Comparison of ENCODE assay signal across 33 cellular contexts in the genomic region with DNA sequence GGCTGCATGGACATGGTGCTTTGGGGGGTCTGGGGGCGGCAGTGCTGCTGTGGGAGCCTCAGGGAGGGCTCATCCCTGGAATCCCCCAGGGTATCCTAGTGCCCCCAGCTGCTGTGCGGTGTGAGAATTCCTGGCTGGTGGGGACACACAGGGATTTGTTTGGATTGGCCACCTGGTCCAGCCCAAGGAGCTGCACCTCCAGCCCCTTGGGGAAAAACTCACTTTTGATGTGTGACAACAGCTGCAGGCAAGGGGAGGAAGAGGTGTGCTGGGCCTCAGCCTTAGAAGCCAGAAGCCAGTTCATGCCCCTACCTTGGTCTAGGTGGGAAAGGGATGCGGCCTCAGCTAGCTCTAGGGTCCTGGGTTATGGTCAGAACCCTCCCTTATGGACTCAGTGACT. TPM values are rescaled to one million over a fixed set of nuclear protein-coding genes. Genes with fewer than 3 reads are reported as not detected.
"Had no signal": no experiment of that assay in that cellular context is flagged by ENCODE, and none has a peak within 500 bp of the region (broad histone marks: within the 10 kb centered on the region; RNA-seq: fewer than 3 reads in every experiment).

No MANE protein-coding gene starts in this region.

- H3K27ac ChIP-seq: ovary, parathyroid adenoma, psoas muscle, right lobe of liver, skin epidermis, spleen, stomach, thoracic aorta, thyroid gland, tibial nerve, upper lobe of left lung, vagina had no signal

- H3K4me3 Mint-ChIP-seq: naive thymus-derived CD8-positive, alpha-beta T cell; natural killer cell treated with Interleukin-12 subunit alpha and Interleukin-12 subunit beta and Interleukin-15 and Interleukin-18, amount 100 ng/mL, for 72 hours; nephron progenitor cell; neural crest cell; stimulated activated naive B cell treated with anti-CD40 and anti-IgM and Interleukin-4, amounts not matched to agents 10 μg/mL and 1 μg/mL and 100 μg/mL, for 72 hours; stimulated activated naive CD8-positive, alpha-beta T cell treated with anti-CD3 and anti-CD28 coated beads, Interleukin-15, Interleukin-2, amounts not matched to agents 100 ng/mL and 50 ng/mL, for 24 hours had no signal

- ATAC-seq: naive thymus-derived CD8-positive, alpha-beta T cell; natural killer cell treated with Interleukin-12 subunit alpha and Interleukin-12 subunit beta and Interleukin-15 and Interleukin-18, amount 100 ng/mL, for 72 hours; psoas muscle; right cardiac atrium; right lobe of liver; stimulated activated naive B cell treated with anti-CD40 and anti-IgM and Interleukin-4, amounts not matched to agents 10 μg/mL and 1 μg/mL and 100 μg/mL, for 72 hours had no signal

- H3K9ac ChIP-seq: parathyroid adenoma had no signal

- H3K36me3 ChIP-seq: ovary, right lobe of liver, spleen, stomach, thoracic aorta, thyroid gland, tibial nerve, upper lobe of left lung, vagina had no signal

- H3K4me2 ChIP-seq: smooth muscle cell had no signal

- H3K27me3 ChIP-seq: ovary, right lobe of liver, spleen, stomach, thyroid gland, tibial nerve, upper lobe of left lung, vagina had no signal

- H3K9me3 ChIP-seq: ovary, psoas muscle, right lobe of liver, spleen, stomach, thoracic aorta, thyroid gland, tibial nerve, upper lobe of left lung, vagina had no signal

- H3K4me1 ChIP-seq: parathyroid adenoma, psoas muscle, right lobe of liver, spleen, stomach, thyroid gland, tibial nerve, upper lobe of left lung, vagina had no signal

- FAIRE-seq: urothelium cell line had no signal

- H3K4me3 ChIP-seq: ovary, psoas muscle, right lobe of liver, skin epidermis, smooth muscle cell, spleen, stomach, thoracic aorta, thyroid gland, tibial nerve, upper lobe of left lung, vagina had no signal

- H3K36me3 Mint-ChIP-seq: naive thymus-derived CD8-positive, alpha-beta T cell; natural killer cell treated with Interleukin-12 subunit alpha and Interleukin-12 subunit beta and Interleukin-15 and Interleukin-18, amount 100 ng/mL, for 72 hours; stimulated activated naive B cell treated with anti-CD40 and anti-IgM and Interleukin-4, amounts not matched to agents 10 μg/mL and 1 μg/mL and 100 μg/mL, for 72 hours had no signal

- H3K9me3 Mint-ChIP-seq: naive thymus-derived CD8-positive, alpha-beta T cell; natural killer cell treated with Interleukin-12 subunit alpha and Interleukin-12 subunit beta and Interleukin-15 and Interleukin-18, amount 100 ng/mL, for 72 hours; nephron progenitor cell; neural crest cell; stimulated activated naive B cell treated with anti-CD40 and anti-IgM and Interleukin-4, amounts not matched to agents 10 μg/mL and 1 μg/mL and 100 μg/mL, for 72 hours; stimulated activated naive CD8-positive, alpha-beta T cell treated with anti-CD3 and anti-CD28 coated beads, Interleukin-15, Interleukin-2, amounts not matched to agents 100 ng/mL and 50 ng/mL, for 24 hours had no signal

- H3K4me1 Mint-ChIP-seq: naive thymus-derived CD8-positive, alpha-beta T cell; nephron progenitor cell; neural crest cell; stimulated activated naive B cell treated with anti-CD40 and anti-IgM and Interleukin-4, amounts not matched to agents 10 μg/mL and 1 μg/mL and 100 μg/mL, for 72 hours had no signal

- H3K27ac Mint-ChIP-seq: natural killer cell treated with Interleukin-12 subunit alpha and Interleukin-12 subunit beta and Interleukin-15 and Interleukin-18, amount 100 ng/mL, for 72 hours; nephron progenitor cell; stimulated activated naive B cell treated with anti-CD40 and anti-IgM and Interleukin-4, amounts not matched to agents 10 μg/mL and 1 μg/mL and 100 μg/mL, for 72 hours; stimulated activated naive CD8-positive, alpha-beta T cell treated with anti-CD3 and anti-CD28 coated beads, Interleukin-15, Interleukin-2, amounts not matched to agents 100 ng/mL and 50 ng/mL, for 24 hours had no signal

- H2AFZ ChIP-seq: parathyroid adenoma had no signal

- DNase-seq: naive thymus-derived CD8-positive, alpha-beta T cell; nephron progenitor cell; occipital lobe; ovary; psoas muscle; right cardiac atrium; right lobe of liver; spleen; stimulated activated CD4-positive, alpha-beta T cell treated with anti-CD3 and anti-CD28 coated beads, Interleukin-12 subunit alpha, Interleukin-12 subunit beta, amount 100 ng/mL, for 4 hours; stimulated activated CD4-positive, alpha-beta T cell treated with anti-CD3 and anti-CD28 coated beads, Interleukin-1b, Interleukin-23, amount 100 ng/mL, for 48 hours; stimulated activated CD4-positive, alpha-beta T cell treated with anti-CD3 and anti-CD28 coated beads, Interleukin-4, amount 100 ng/mL, for 1 hour; stimulated activated CD4-positive, alpha-beta T cell treated with anti-CD3 and anti-CD28 coated beads, Interleukin-4, amount 100 ng/mL, for 4 hours; stimulated activated CD8-positive, alpha-beta memory T cell treated with anti-CD3 and anti-CD28 coated beads, Interleukin-4, amount 100 ng/mL, for 48 hours; stimulated activated naive B cell treated with anti-CD40 and anti-IgM and Interleukin-4, amounts not matched to agents 10 μg/mL and 1 μg/mL and 100 μg/mL, for 72 hours; stimulated activated naive CD4-positive, alpha-beta T cell treated with Interleukin-2 at 50 U/mL for 16 hours; stomach; thyroid gland; trophoblast cell; upper lobe of left lung had no signal

RNA-seq across cellular contexts. Expression of a gene that starts 44.9 kb away (rescaled TPM):
- total RNA-seq: natural killer cell treated with Interleukin-12 subunit alpha and Interleukin-12 subunit beta and Interleukin-15 and Interleukin-18, amount 100 ng/mL, for 72 hours; neural crest cell; occipital lobe; osteoblast; progenitor cell of endocrine pancreas; psoas muscle; renal cortical epithelial cell; right cardiac atrium; spleen; thoracic aorta; thyroid gland; tibial nerve; ureter; vagina had no signal
- polyA plus RNA-seq: right cardiac atrium, smooth muscle cell, spleen had no signal
